Comparison of ENCODE assay signal across 19 cellular contexts in genomic region chr4:125041372-125041930, GRCh38.
DNase-seq lines count a peak whose midpoint lies in the region; ATAC-seq and TF ChIP-seq lines count a peak whose summit lies in the region.
"Had no signal": no experiment of that assay in that cellular context is flagged by ENCODE, and none has a peak within 500 bp of the region (broad histone marks: within the 10 kb centered on the region; RNA-seq: fewer than 3 reads in every experiment).

No MANE protein-coding gene starts in this region.

- H3K79me2 ChIP-seq in trophoblast cell (ENCODE audit: control insufficient read depth, insufficient read depth, low read length, poor library complexity) = no peaks in the 10 kb centered on the region

- H3K36me3 ChIP-seq in RWPE2 (ENCODE audit: low read depth) = no peaks in the 10 kb centered on the region; the same call in 1 of the 2 replicates
- no peaks in the 10 kb centered on the region for H3K36me3 ChIP-seq in trophoblast cell (ENCODE audit: control insufficient read depth in 1 of 2, insufficient read depth in 2 of 2, low read length in 2 of 2)

- no peak overlapping the region for H3K4me3 ChIP-seq in RWPE2 (ENCODE audit: severe bottlenecking)
- no peak overlapping the region for H3K4me3 ChIP-seq in epithelial cell of esophagus (ENCODE audit: low read length)
- no peak overlapping the region for H3K4me3 ChIP-seq in trophoblast cell (ENCODE audit: low read depth, low read length)

- H3K27me3 ChIP-seq in RWPE2 (ENCODE audit: insufficient read depth, poor library complexity, severe bottlenecking) (no peaks in the 10 kb centered on the region), trophoblast cell (ENCODE audit: insufficient read depth, low read length) (no peaks in the 10 kb centered on the region)

- no peak overlapping the region for H4K12ac ChIP-seq in trophoblast cell (ENCODE audit: low read depth, low read length)

- H3K4me2 ChIP-seq in trophoblast cell (ENCODE audit: low read length) = no peak overlapping the region

- H3K9me3 ChIP-seq in RWPE2 (ENCODE audit: severe bottlenecking) (no peaks in the 10 kb centered on the region), trophoblast cell (ENCODE audit: insufficient read depth, low read depth, low read length) (no peaks in the 10 kb centered on the region)

- no peak overlapping the region for H3K9ac ChIP-seq in trophoblast cell (ENCODE audit: low read length)

- peak; percentile 18 for DNase-seq in ELR (ENCODE audit: low read depth)
- DNase-seq in RWPE2 (ENCODE audit: low spot score) = no peak
- DNase-seq in epithelial cell of esophagus (ENCODE audit: low read depth) = peak; percentile 57
- DNase-seq in trophoblast cell = peak; percentile 19 to 80
- DNase-seq in foreskin melanocyte = no peak
- DNase-seq in GM10248 (ENCODE audit: extremely low spot score) = no peak
- DNase-seq: activated CD4-positive, CD25-positive, alpha-beta regulatory T cell treated with anti-CD3 and anti-CD28 coated beads, Interleukin-2, amount 50 U/mL, for 72 hours; activated CD8-positive, alpha-beta T cell treated with anti-CD3 and anti-CD28 coated beads for 36 hours; activated naive CD8-positive, alpha-beta T cell treated with anti-CD3 and anti-CD28 coated beads for 36 hours; effector memory CD4-positive, alpha-beta T cell; KBM-7; MM.1S; NCI-H1417 treated with DMSO at 0.1 percent for 48 hours; NCI-H2081 treated with DMSO at 0.1 percent for 48 hours; NCI-H446; SIG-M5; stimulated activated CD4-positive, alpha-beta T cell treated with anti-CD3 and anti-CD28 coated beads, Interleukin-2, amount 100 ng/mL, for 48 hours had no signal

- ATAC-seq in RWPE2 (ENCODE audit: low read depth) (peak; percentile 60; the same call in 2 of the 3 replicates), HG02678 (IDR thresholded peaks at IDR 0.05; ENCODE audit: unreplicated experiment) (no peak)
- ATAC-seq: activated CD8-positive, alpha-beta T cell treated with anti-CD3 and anti-CD28 coated beads for 36 hours; stimulated activated memory B cell treated with anti-CD40 and anti-IgM and Interleukin-4, amounts not matched to agents 10 μg/mL and 1 μg/mL and 100 μg/mL, for 72 hours had no signal

- H3K4ac ChIP-seq in trophoblast cell (ENCODE audit: low read depth, low read length) = no peak overlapping the region

- H3K23ac ChIP-seq in trophoblast cell (ENCODE audit: low read length) = no peak overlapping the region

- H4K91ac ChIP-seq in trophoblast cell (ENCODE audit: low read depth, low read length) = no peak overlapping the region

- CTCF ChIA-PET in GM10248 (lab: Yijun Ruan, JAX) = no interaction called here

- H4K8ac ChIP-seq in trophoblast cell (ENCODE audit: low read depth, low read length) = no peak overlapping the region

- H3K27ac ChIP-seq in RWPE2 (ENCODE audit: poor library complexity, severe bottlenecking) = peak overlapping the region; percentile 55
- no peak overlapping the region for H3K27ac ChIP-seq in trophoblast cell (ENCODE audit: low read depth, low read length)

- peaks cover 5% of the 10 kb centered on the region for H3K79me1 ChIP-seq in trophoblast cell (ENCODE audit: low read length)

- H2BK120ac ChIP-seq in trophoblast cell (ENCODE audit: insufficient read depth, low read length, poor library complexity) = no peak overlapping the region

- no peak overlapping the region for H3K14ac ChIP-seq in trophoblast cell (ENCODE audit: low read length)

- no CpG with 5 or more reads among the region's 3 CpGs for WGBS in trophoblast cell (ENCODE audit: extremely low coverage, insufficient coverage, insufficient read length)

- H3K18ac ChIP-seq in trophoblast cell (ENCODE audit: low read length) = no peak overlapping the region

- POLR2A ChIA-PET in GM10248 (lab: Yijun Ruan, JAX) = no interaction called here

- H2BK12ac ChIP-seq in trophoblast cell (ENCODE audit: low read length) = no peak overlapping the region

- no peak overlapping the region for H2BK5ac ChIP-seq in trophoblast cell (ENCODE audit: low read depth, low read length, poor library complexity)

- H3K4me1 ChIP-seq in RWPE2 (ENCODE audit: insufficient read depth, poor library complexity, severe bottlenecking) (peaks cover 16% of the 10 kb centered on the region), trophoblast cell (ENCODE audit: control insufficient read depth in 1 of 2, insufficient read depth in 2 of 2, low read length in 2 of 2) (peaks cover 4% of the 10 kb centered on the region in 2 experiments)

- H2AK5ac ChIP-seq in trophoblast cell (ENCODE audit: low read length) = no peak overlapping the region

- TF ChIP-seq CTCF in RWPE2 (IDR thresholded peaks at IDR 0.05; ENCODE audit: poor library complexity, severe bottlenecking) (no peak), epithelial cell of esophagus (IDR thresholded peaks at IDR 0.05; ENCODE audit: insufficient read depth, low read depth, low read length, missing control alignments) (no peak), GM10248 (IDR thresholded peaks at IDR 0.05; ENCODE audit: control extremely low read depth, extremely low read depth, low read depth, missing control alignments) (no peak)

- H2AFZ ChIP-seq in trophoblast cell (ENCODE audit: insufficient read depth, low read length, poor library complexity) = no peak overlapping the region

Comparison
In these comparisons a context has a peak if more than half of its experiments do, and no peak if none do; other contexts are left out.
1. DNase-seq: peak in ELR (single experiment), epithelial cell of esophagus (single experiment) and trophoblast cell (2 of 2); none in RWPE2 (single experiment), foreskin melanocyte (single experiment) and GM10248 (single experiment).